ENCODE assay signal across 23 cellular contexts in the genomic region with DNA sequence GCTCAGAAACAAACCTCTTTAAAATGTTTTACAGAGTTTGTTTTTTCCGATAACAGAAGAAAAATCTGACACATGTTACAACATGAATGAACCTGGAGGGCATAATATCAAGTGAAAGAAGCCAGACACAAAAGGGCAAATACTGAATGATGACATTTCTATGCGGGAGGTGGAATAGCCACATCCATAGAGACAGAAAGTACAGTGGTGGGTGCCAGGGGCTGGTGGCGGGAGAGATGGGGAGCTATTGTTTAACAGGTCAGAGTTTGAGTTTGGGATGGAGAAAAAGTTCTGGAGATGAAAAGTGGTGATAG.
"Had no signal": no experiment of that assay in that cellular context is flagged by ENCODE, and none has a peak within 500 bp of the region (broad histone marks: within the 10 kb centered on the region; RNA-seq: fewer than 3 reads in every experiment).

No MANE protein-coding gene starts in this region.

- DNase-seq: activated CD4-positive, alpha-beta T cell treated with anti-CD3 and anti-CD28 coated beads for 36 hours; activated CD4-positive, alpha-beta T cell treated with anti-CD3 and anti-CD28 coated beads, Interleukin-2, amount 10 ng/mL, durations not matched to agents 7 days and 5 days; activated CD4-positive, alpha-beta T cell treated with anti-CD3 and anti-CD28 coated beads, Interleukin-2, amount 50 U/mL, for 48 hours; activated CD4-positive, CD25-positive, alpha-beta regulatory T cell; activated CD4-positive, CD25-positive, alpha-beta regulatory T cell treated with anti-CD3 and anti-CD28 coated beads, Interleukin-2, amount 50 U/mL, for 72 hours; activated CD8-positive, alpha-beta memory T cell treated with anti-CD3 and anti-CD28 coated beads for 24 hours; activated CD8-positive, alpha-beta T cell treated with anti-CD3 and anti-CD28 coated beads for 36 hours; activated effector memory CD4-positive, alpha-beta T cell treated with anti-CD3 and anti-CD28 coated beads, Interleukin-2, amount 50 U/mL, for 16 hours; activated naive CD4-positive, alpha-beta T cell treated with anti-CD3 and anti-CD28 coated beads for 36 hours; activated naive CD8-positive, alpha-beta T cell treated with anti-CD3 and anti-CD28 coated beads for 36 hours; activated naive CD8-positive, alpha-beta T cell treated with anti-CD3 and anti-CD28 coated beads, Interleukin-2, amount 50 U/mL, for 24 hours; activated T-cell treated with anti-CD3 and anti-CD28 coated beads, Interleukin-2, amount 50 U/mL, for 1 hour; activated T-cell treated with anti-CD3 and anti-CD28 coated beads, Interleukin-2, amount 50 U/mL, for 48 hours; amygdala; aorta; dorsolateral prefrontal cortex; effector memory CD4-positive, alpha-beta T cell; endodermal cell; esophagus squamous epithelium; T-helper 2 cell had no signal

- ATAC-seq: activated CD4-positive, alpha-beta T cell treated with anti-CD3 and anti-CD28 coated beads for 36 hours; activated CD8-positive, alpha-beta T cell treated with anti-CD3 and anti-CD28 coated beads for 36 hours; activated naive CD8-positive, alpha-beta T cell treated with anti-CD3 and anti-CD28 coated beads, Interleukin-2, amount 50 U/mL, for 24 hours; body of pancreas had no signal

- H3K27ac ChIP-seq: adrenal gland, body of pancreas, coronary artery, dorsolateral prefrontal cortex, esophagus squamous epithelium had no signal

- H3K36me3 ChIP-seq: adrenal gland, esophagus squamous epithelium had no signal

- H3K4me3 ChIP-seq: adrenal gland, body of pancreas, coronary artery, dorsolateral prefrontal cortex, esophagus squamous epithelium had no signal

- H3K4me1 ChIP-seq: adrenal gland, body of pancreas had no signal

- H3K9me3 ChIP-seq: adrenal gland, body of pancreas, esophagus squamous epithelium had no signal

- H3K27me3 ChIP-seq: adrenal gland, body of pancreas, dorsolateral prefrontal cortex had no signal
